20 cellular contexts compared by ENCODE assay signal in genomic region chr14:33056213-33056612, GRCh38.
"Had no signal": no experiment of that assay in that cellular context is flagged by ENCODE, and none has a peak within 500 bp of the region (broad histone marks: within the 10 kb centered on the region; RNA-seq: fewer than 3 reads in every experiment).

No MANE protein-coding gene starts in this region.

- H3K27me3 ChIP-seq: ovary, sigmoid colon, spleen, tibial nerve, uterus had no signal

- H3K36me3 ChIP-seq: left ventricle myocardium inferior, ovary, sigmoid colon, spleen, tibial nerve, uterus had no signal

- H3K4me3 ChIP-seq: left ventricle myocardium inferior, lung, ovary, sigmoid colon, spleen, tibial nerve, uterus had no signal

- DNase-seq: islet precursor cell; left ventricle myocardium inferior; mesendoderm; naive B cell; natural killer cell; nephron progenitor cell; ovary; retina; right cardiac atrium; sigmoid colon; small intestine; spleen; stimulated activated CD4-positive, alpha-beta T cell treated with anti-CD3 and anti-CD28 coated beads, Interleukin-4, amount 100 ng/mL, for 24 hours; stimulated activated naive CD4-positive, alpha-beta T cell treated with Interleukin-2 at 50 U/mL for 16 hours; stimulated activated naive CD8-positive, alpha-beta T cell treated with anti-CD3 and anti-CD28 coated beads, Interleukin-15, amount 100 ng/mL, for 72 hours; substantia nigra; uterus had no signal

- H3K27ac ChIP-seq: left ventricle myocardium inferior, ovary, sigmoid colon, spleen, tibial nerve, uterus had no signal

- ATAC-seq: natural killer cell; right cardiac atrium; stimulated activated effector memory CD8-positive, alpha-beta T cell treated with anti-CD3 and anti-CD28 coated beads, Interleukin-12 subunit alpha, Interleukin-12 subunit beta, amount 100 ng/mL, for 72 hours; stimulated activated naive CD8-positive, alpha-beta T cell treated with anti-CD3 and anti-CD28 coated beads, Interleukin-15, amount 100 ng/mL, for 72 hours had no signal

- H3K9me3 ChIP-seq: left ventricle myocardium inferior, ovary, sigmoid colon, spleen, tibial nerve, uterus had no signal
